ENCODE assay signal across 15 cellular contexts in genomic region chr5:68033961-68034581, GRCh38.
DNase-seq lines count a peak whose midpoint lies in the region; ATAC-seq and TF ChIP-seq lines count a peak whose summit lies in the region.
"Had no signal": no experiment of that assay in that cellular context is flagged by ENCODE, and none has a peak within 500 bp of the region (broad histone marks: within the 10 kb centered on the region; RNA-seq: fewer than 3 reads in every experiment).

No MANE protein-coding gene starts in this region.

- ATAC-seq in upper lobe of right lung: peak; percentile 68

- H3K27ac ChIP-seq in upper lobe of right lung: no peak overlapping the region
- H3K27ac ChIP-seq: 22Rv1, epithelial cell of prostate had no signal

- peaks cover 3% of the 10 kb centered on the region for H3K4me1 ChIP-seq in upper lobe of right lung

- no peaks in the 10 kb centered on the region for H3K9me3 ChIP-seq in upper lobe of right lung

- no peak overlapping the region for H3K4me3 ChIP-seq in upper lobe of right lung

- no peaks in the 10 kb centered on the region for H3K36me3 ChIP-seq in upper lobe of right lung

- no peak for TF ChIP-seq CTCF in upper lobe of right lung (IDR thresholded peaks at IDR 0.05)

- H3K27me3 ChIP-seq in upper lobe of right lung: no peaks in the 10 kb centered on the region

- peak; percentile 37 for DNase-seq in DMS 273 (lab: John Stamatoyannopoulos, UW; ENCODE audit: unreplicated experiment)
- no peak for DNase-seq in DMS 273 treated with DMSO at 0.1 percent for 48 hours (lab: John Stamatoyannopoulos, UW)
- DNase-seq in dermis blood vessel endothelial cell: peak; percentile 21
- peak; percentile 34 for DNase-seq in left kidney (ENCODE audit: low read depth, low spot score)
- DNase-seq in upper lobe of right lung: no peak
- no peak for DNase-seq in NCI-H2171 treated with DMSO at 0.1 percent for 48 hours (lab: John Stamatoyannopoulos, UW)
- DNase-seq in 8988T: no peak
- DNase-seq in islet precursor cell: no peak
- DNase-seq: MM.1S; NCI-H526; occipital lobe; SHP77 treated with DMSO at 0.1 percent for 48 hours; stimulated activated CD4-positive, alpha-beta T cell treated with anti-CD3 and anti-CD28 coated beads, Interleukin-2, amount 100 ng/mL, for 24 hours had no signal

- intact Hi-C loops in upper lobe of right lung (cut with DNase I): no loop called here

Comparison
In these comparisons a context has a peak if more than half of its experiments do, and no peak if none do; other contexts are left out.
1. DNase-seq: peak in DMS 273 (single experiment), dermis blood vessel endothelial cell (single experiment) and left kidney (single experiment); none in DMS 273 treated with DMSO at 0.1 percent for 48 hours (single experiment), upper lobe of right lung (single experiment), NCI-H2171 treated with DMSO at 0.1 percent for 48 hours (single experiment), 8988T (single experiment) and islet precursor cell (single experiment).